8 cellular contexts compared by ENCODE assay signal in genomic region chr11:62601114-62601363, GRCh38. TPM values are rescaled to one million over a fixed set of nuclear protein-coding genes. Genes with fewer than 3 reads are reported as not detected.
A peak's percentile ranks its signal among the peaks of the same experiment; 100 is the strongest.
DNase-seq lines count a peak whose midpoint lies in the region; ATAC-seq, FAIRE-seq and TF ChIP-seq lines count a peak whose summit lies in the region.

No MANE protein-coding gene starts in this region.

- peak; percentile 17 to 27 (median 20) for ATAC-seq in psoas muscle
- ATAC-seq in GM21381 (IDR thresholded peaks at IDR 0.05; ENCODE audit: unreplicated experiment): no peak

- peak overlapping the region; percentile 97 for H3K9ac ChIP-seq in HUES6 (ENCODE audit: low read length)

- H3K36me3 ChIP-seq in HUES6 (ENCODE audit: control insufficient read depth, insufficient read depth, low read length): peaks cover 26% of the 10 kb centered on the region
- peaks cover 5 to 44% of the 10 kb centered on the region in 2 donors for H3K36me3 ChIP-seq in psoas muscle (ENCODE audit: insufficient read depth in 1 of 2, low read depth in 1 of 2)

- FAIRE-seq in GM12891 (lab: Jason Lieb, UNC): peak; percentile 80

- intact Hi-C loops in cardiac septum (cut with DNase I): no loop called here
- intact Hi-C loops in psoas muscle (cut with DNase I): no loop called here

- DNase-seq in GM12891 (ENCODE audit: insufficient read length, low spot score): no peak
- DNase-seq in activated T-helper 9 cell treated with anti-CD3 and anti-CD28 coated beads, Interleukin-2, amount 50 U/mL, for 16 hours (ENCODE audit: low read depth): peak; percentile 41
- peak; percentile 83 for DNase-seq in cardiac septum (ENCODE audit: low spot score)
- peak in 1 of 2 donors; percentile 64 for DNase-seq in psoas muscle
- DNase-seq in 8988T: no peak
- no peak for DNase-seq in G401 (ENCODE audit: low spot score)

- H3K9me3 ChIP-seq in HUES6 (ENCODE audit: control insufficient read depth, insufficient read depth, low read depth, low read length): no peaks in the 10 kb centered on the region
- no peaks in the 10 kb centered on the region for H3K9me3 ChIP-seq in psoas muscle

- peak overlapping the region; percentile 86 for H3K4me3 ChIP-seq in HUES6 (ENCODE audit: low read depth, low read length)
- H3K4me3 ChIP-seq in psoas muscle: peak overlapping the region; percentile 84

- H3K27me3 ChIP-seq in HUES6 (ENCODE audit: control insufficient read depth, insufficient read depth, low read length): peaks cover 18% of the 10 kb centered on the region
- no peaks in the 10 kb centered on the region for H3K27me3 ChIP-seq in psoas muscle (ENCODE audit: insufficient read depth in 3 of 3, low read length in 2 of 3)

- WGBS in psoas muscle, 3 donors: 0% methylated on average over 22 to 31 of the region's 31 CpGs

- TF ChIP-seq CTCF in psoas muscle (IDR thresholded peaks at IDR 0.05): no peak

- peaks cover 23% of the 10 kb centered on the region for H3K4me1 ChIP-seq in HUES6 (ENCODE audit: control insufficient read depth, insufficient read depth, low read length)
- peaks cover 29% of the 10 kb centered on the region for H3K4me1 ChIP-seq in psoas muscle

- in situ Hi-C loops in G401 (cut with HindIII; ENCODE audit: low sequenced_read_pairs): no loop called here

- no peak for TF ChIP-seq POLR2A in GM12891 (IDR thresholded peaks at IDR 0.05; ENCODE audit: low read depth, low read length)

- H3K27ac ChIP-seq in HUES6 (ENCODE audit: low read depth, low read length): peak overlapping the region; percentile 96; the same call in 1 of the 2 replicates
- H3K27ac ChIP-seq in psoas muscle: peak overlapping the region; percentile 92

TF ChIP-seq in GM12891, 5 proteins besides CTCF, POLR2A, EP300 and RAD21:
- TF ChIP-seq SPI1 (IDR thresholded peaks at IDR 0.05; ENCODE audit: low read depth, low read length): no peak

RNA-seq across cellular contexts. Expression of gene MTA2, which starts 0.6 kb away (rescaled TPM):
- polyA plus RNA-seq in GM12891 (2012; ENCODE audit: low read depth, missing spikeins): 89.2 TPM
- 36.8 TPM for total RNA-seq in cardiac septum
- total RNA-seq in psoas muscle: 10 to 100 TPM; 20.0 to 32.5 (median 28.6) TPM
- polyA plus RNA-seq in psoas muscle: 10 to 100 TPM; 18.4 to 27.1 (median 26.9) TPM
- 190 and 224 TPM in 2 replicates for total RNA-seq in G401 (2014; rRNA removed; shearing (Covaris generic))

RNA-seq across cellular contexts. Expression of gene TUT1, which starts 9.7 kb away (rescaled TPM):
- polyA plus RNA-seq in GM12891 (2012; ENCODE audit: low read depth, missing spikeins): 13.0 TPM
- total RNA-seq in cardiac septum (11.7 TPM), psoas muscle (10 to 100 TPM; 14.3 to 23.7 (median 19.6) TPM)
- 10 to 100 TPM; 12.1 to 15.5 (median 12.7) TPM for polyA plus RNA-seq in psoas muscle
- 16.5 and 17.6 TPM in 2 replicates for total RNA-seq in G401 (2014; rRNA removed; shearing (Covaris generic))

RNA-seq across cellular contexts. Expression of gene EML3, which starts 11.5 kb away (rescaled TPM):
- 38.5 TPM for polyA plus RNA-seq in GM12891 (2012; ENCODE audit: low read depth, missing spikeins)
- 29.6 TPM for total RNA-seq in cardiac septum
- 10 to 100 TPM; 14.1 to 19.5 (median 16.9) TPM for total RNA-seq in psoas muscle
- polyA plus RNA-seq in psoas muscle: 10 to 100 TPM in 2 of 3 donors, 1 to 10 TPM in 1; 7.4 to 11.3 (median 11.1) TPM
- total RNA-seq in G401 (2014; rRNA removed; shearing (Covaris generic)): 33.2 and 55.7 TPM in 2 replicates

RNA-seq across cellular contexts. Expression of gene ROM1, which starts 12.0 kb away (rescaled TPM):
- 1.5 TPM for polyA plus RNA-seq in GM12891 (2012; ENCODE audit: low read depth, missing spikeins)
- total RNA-seq in cardiac septum (6.0 TPM), psoas muscle (1 to 10 TPM; 2.0 to 4.4 (median 3.1) TPM)
- polyA plus RNA-seq in psoas muscle: 1 to 10 TPM; 3.7 to 5.5 (median 4.7) TPM
- 14.2 and 14.9 TPM in 2 replicates for total RNA-seq in G401 (2014; rRNA removed; shearing (Covaris generic))

RNA-seq across cellular contexts. Expression of gene B3GAT3, which starts 20.7 kb away (rescaled TPM):
- 31.9 TPM for polyA plus RNA-seq in GM12891 (2012; ENCODE audit: low read depth, missing spikeins)
- total RNA-seq in cardiac septum (16.0 TPM), psoas muscle (10 to 100 TPM in 3 of 4 donors, 1 to 10 TPM in 1; 7.4 to 11.8 (median 11.0) TPM)
- 10 to 100 TPM; 11.7 to 37.6 (median 20.0) TPM for polyA plus RNA-seq in psoas muscle
- total RNA-seq in G401 (2014; rRNA removed; shearing (Covaris generic)): 58.5 and 67.4 TPM in 2 replicates

Comparison
In these comparisons a context has a peak if more than half of its experiments do, and no peak if none do; other contexts are left out.
1. DNase-seq: peak in activated T-helper 9 cell treated with anti-CD3 and anti-CD28 coated beads, Interleukin-2, amount 50 U/mL, for 16 hours (single experiment) and cardiac septum (single experiment); none in GM12891 (single experiment), 8988T (single experiment) and G401 (single experiment).